Comparison of ENCODE assay signal across 8 cellular contexts in the genomic region with DNA sequence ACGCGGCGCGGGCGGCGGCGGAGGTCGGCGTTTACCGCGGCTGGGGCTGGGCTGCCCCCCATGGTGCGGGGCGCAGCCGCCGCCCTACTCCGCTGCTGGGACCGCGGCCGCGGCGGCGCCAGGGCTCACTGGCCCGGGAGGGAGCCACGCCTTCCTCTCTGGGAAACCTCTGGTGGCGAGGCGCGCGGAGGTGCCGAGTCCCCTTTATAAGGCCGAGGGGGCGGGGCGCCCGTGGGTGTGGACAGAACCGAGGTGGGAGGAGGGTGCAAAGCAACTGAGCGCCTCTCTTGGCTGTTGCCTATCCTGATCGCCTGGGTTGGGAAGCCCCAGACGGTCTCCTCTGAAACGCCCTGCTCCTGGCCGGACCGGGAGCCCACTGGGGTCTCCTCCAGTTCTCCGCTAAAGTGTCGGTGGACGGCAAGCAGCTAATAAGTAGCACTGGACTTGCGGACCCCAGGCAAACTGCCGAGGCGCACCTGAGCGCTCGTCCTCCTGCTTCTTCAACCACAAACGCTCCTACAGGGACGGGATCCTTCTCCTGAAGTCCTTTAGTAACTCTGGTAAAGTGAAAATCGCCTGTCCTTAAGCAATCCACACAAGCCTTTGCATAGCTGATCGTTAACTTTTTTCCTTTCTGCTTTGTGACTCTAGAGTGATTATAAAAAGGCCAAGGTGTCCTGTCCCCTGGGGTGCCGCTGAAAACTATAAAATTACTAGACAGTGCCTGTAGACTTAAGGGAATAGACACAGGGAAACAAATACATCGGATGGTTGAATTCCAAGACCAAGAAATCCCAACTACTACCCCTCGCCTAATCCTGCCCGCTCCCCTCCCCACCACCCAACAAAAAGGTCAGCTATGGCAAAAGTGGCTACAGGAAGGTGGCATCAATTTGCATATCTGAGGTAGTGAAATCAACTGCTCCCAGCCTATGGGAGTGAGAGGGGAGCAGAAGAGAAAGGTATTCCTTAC. TPM values are rescaled to one million over a fixed set of nuclear protein-coding genes. Genes with fewer than 3 reads are reported as not detected.
DNase-seq lines count a peak whose midpoint lies in the region; ATAC-seq and TF ChIP-seq lines count a peak whose summit lies in the region.

PTGER3 (minus strand) TSS at position 182 of the 973 bp plus-strand sequence. CDS start 239 bp downstream, outside the sequence.

- no peaks in the 10 kb centered on the region for H3K36me3 ChIP-seq in testis (ENCODE audit: low read depth, missing control alignments)

- peak within 1 kb of the TSS; percentile 46 to 63 for H3K4me3 ChIP-seq in testis

- H3K27me3 ChIP-seq in testis = no peaks in the 10 kb centered on the region

- peak within 1 kb of the TSS; percentile 65 for H3K4me3 Mint-ChIP-seq in activated CD4-positive, alpha-beta memory T cell treated with anti-CD3 and anti-CD28 coated beads, Interleukin-2, amount 10 ng/mL, durations not matched to agents 7 days and 5 days
- H3K4me3 Mint-ChIP-seq in endothelial cell (ENCODE audit: unreplicated experiment) = peak within 1 kb of the TSS; percentile 88

- H3K27ac Mint-ChIP-seq in activated CD4-positive, alpha-beta memory T cell treated with anti-CD3 and anti-CD28 coated beads, Interleukin-2, amount 10 ng/mL, durations not matched to agents 7 days and 5 days = no peak within 1 kb of the TSS
- no peak within 1 kb of the TSS for H3K27ac Mint-ChIP-seq in endothelial cell (ENCODE audit: unreplicated experiment)

- H3K9me3 Mint-ChIP-seq in activated CD4-positive, alpha-beta memory T cell treated with anti-CD3 and anti-CD28 coated beads, Interleukin-2, amount 10 ng/mL, durations not matched to agents 7 days and 5 days = no peaks in the 10 kb centered on the region
- no peaks in the 10 kb centered on the region for H3K9me3 Mint-ChIP-seq in endothelial cell (ENCODE audit: unreplicated experiment)

- CTCF ChIA-PET in activated CD4-positive, alpha-beta memory T cell treated with anti-CD3 and anti-CD28 coated beads, Interleukin-2, amount 10 ng/mL, durations not matched to agents 7 days and 5 days (lab: Charles Lee) = no interaction called here

- peaks cover 50% of the 10 kb centered on the region for H3K27me3 Mint-ChIP-seq in activated CD4-positive, alpha-beta memory T cell treated with anti-CD3 and anti-CD28 coated beads, Interleukin-2, amount 10 ng/mL, durations not matched to agents 7 days and 5 days
- H3K27me3 Mint-ChIP-seq in endothelial cell (ENCODE audit: unreplicated experiment) = peaks cover 10% of the 10 kb centered on the region

- H3K36me3 Mint-ChIP-seq in activated CD4-positive, alpha-beta memory T cell treated with anti-CD3 and anti-CD28 coated beads, Interleukin-2, amount 10 ng/mL, durations not matched to agents 7 days and 5 days (ENCODE audit: low read depth) = no peaks in the 10 kb centered on the region
- H3K36me3 Mint-ChIP-seq in endothelial cell (ENCODE audit: low read depth, unreplicated experiment) = no peaks in the 10 kb centered on the region

- H3K9me3 ChIP-seq in testis = no peaks in the 10 kb centered on the region

- ATAC-seq in GM18907 (IDR thresholded peaks at IDR 0.05; ENCODE audit: unreplicated experiment) = peak; percentile 53
- ATAC-seq in GM19023 (IDR thresholded peaks at IDR 0.05; ENCODE audit: unreplicated experiment) = no peak

- DNase-seq in A172 (ENCODE audit: low spot score) (peak; percentile 6), NCI-H1092 treated with DMSO at 0.1 percent for 48 hours (lab: John Stamatoyannopoulos, UW) (peak; percentile 28), endothelial cell (ENCODE audit: low spot score) (peak; percentile 53), myocyte (ENCODE audit: low read depth) (peak; percentile 30), testis (peak; percentile 54)
- peak; percentile 51 for DNase-seq in activated CD4-positive, alpha-beta memory T cell treated with anti-CD3 and anti-CD28 coated beads, Interleukin-2, amount 10 ng/mL, durations not matched to agents 7 days and 5 days

- no peak for TF ChIP-seq POLR2A in testis (IDR thresholded peaks at IDR 0.05)

- peaks cover 20% of the 10 kb centered on the region for H3K4me1 Mint-ChIP-seq in activated CD4-positive, alpha-beta memory T cell treated with anti-CD3 and anti-CD28 coated beads, Interleukin-2, amount 10 ng/mL, durations not matched to agents 7 days and 5 days
- peaks cover 10% of the 10 kb centered on the region for H3K4me1 Mint-ChIP-seq in endothelial cell (ENCODE audit: unreplicated experiment)

- 5 to 9% methylated on average over 19 to 55 of the region's 56 CpGs for WGBS in testis, 2 donors

- intact Hi-C loops in testis (cut with DNase I; ENCODE audit: low total_unique reads) = loop anchor here (10.0 kb wide), 1 partner anchor 363 kb away; no protein-coding TSS in a partner anchor

- no peaks in the 10 kb centered on the region for H3K4me1 ChIP-seq in testis

- POLR2A ChIA-PET in activated CD4-positive, alpha-beta memory T cell treated with anti-CD3 and anti-CD28 coated beads, Interleukin-2, amount 10 ng/mL, durations not matched to agents 7 days and 5 days (lab: Charles Lee) = no interaction called here

- no peak for TF ChIP-seq CTCF in endothelial cell (IDR thresholded peaks at IDR 0.05; ENCODE audit: unreplicated experiment)
- TF ChIP-seq CTCF in testis (IDR thresholded peaks at IDR 0.05) = no peak

- no peak within 1 kb of the TSS for H3K27ac ChIP-seq in testis

RNA-seq across cellular contexts. Expression of gene PTGER3, which starts in this region (rescaled TPM):
- not detected in 2 replicates for total RNA-seq in A172 (2014; rRNA removed; shearing (Covaris generic))
- under 1 TPM in 1 of 2 experiments, not detected in 1; 0.13 TPM for total RNA-seq in activated CD4-positive, alpha-beta memory T cell treated with anti-CD3 and anti-CD28 coated beads, Interleukin-2, amount 10 ng/mL, durations not matched to agents 7 days and 5 days
- 6.5 TPM for total RNA-seq in endothelial cell (ENCODE audit: unreplicated experiment)
- 0.21 TPM in 1 of 2 replicates, not detected in the other for total RNA-seq in myocyte
- polyA plus RNA-seq in myocyte (2012) = not detected
- under 1 TPM; 0.31 to 0.43 TPM for total RNA-seq in testis
- 3.6 TPM for polyA plus RNA-seq in testis (ENCODE audit: insufficient read depth, low read depth, low replicate concordance)

Comparison
In these comparisons a context has a peak if more than half of its experiments do, and no peak if none do; other contexts are left out.
1. Peak in DNase-seq in A172; RNA of the gene not detected or under 1 TPM.
2. Peak in DNase-seq in activated CD4-positive, alpha-beta memory T cell treated with anti-CD3 and anti-CD28 coated beads, Interleukin-2, amount 10 ng/mL, durations not matched to agents 7 days and 5 days; RNA of the gene not detected or under 1 TPM.
3. Peak in DNase-seq in myocyte; RNA of the gene not detected or under 1 TPM.